ENCODE assay signal across 6 cellular contexts in genomic region chr17:78185981-78186688, GRCh38. TPM values are rescaled to one million over a fixed set of nuclear protein-coding genes. Genes with fewer than 3 reads are reported as not detected.
A peak's percentile ranks its signal among the peaks of the same experiment; 100 is the strongest.
DNase-seq lines count a peak whose midpoint lies in the region; ATAC-seq and TF ChIP-seq lines count a peak whose summit lies in the region.

No MANE protein-coding gene starts in this region.

- H3K27ac ChIP-seq in PC-3 (ENCODE audit: low read length), result no peak overlapping the region
- peak overlapping the region; percentile 80 to 86 (median 84) for H3K27ac ChIP-seq in transverse colon

- peak overlapping the region; percentile 99 for H3K4me2 ChIP-seq in PC-3 (ENCODE audit: low read length)

- H3K4me3 ChIP-seq in PC-3 (ENCODE audit: low read length) (peak overlapping the region; percentile 77), fibroblast of the aortic adventitia (ENCODE audit: low read depth, low read length) (peak overlapping the region; percentile 83), transverse colon (peak overlapping the region in 3 of 4 donors; percentile 32 to 47 (median 45))

- H3K27me3 ChIP-seq in PC-3 (ENCODE audit: low read length) (no peaks in the 10 kb centered on the region), transverse colon (no peaks in the 10 kb centered on the region)

- BruUV-seq in PC-3 (replicated peaks; lab: Mats Ljungman, UMichigan), result TSS peak; percentile 30

- H3K9me2 ChIP-seq in PC-3 (replicated peaks; ENCODE audit: low read length), result no peaks in the 10 kb centered on the region

- no peaks in the 10 kb centered on the region for H3K9me3 ChIP-seq in PC-3 (ENCODE audit: low read length)
- H3K9me3 ChIP-seq in transverse colon, result no peaks in the 10 kb centered on the region

- H2AFZ ChIP-seq in PC-3 (ENCODE audit: low read length), result peak overlapping the region; percentile 37; the same call in 1 of the 2 replicates

- no peak for TF ChIP-seq POLR2A in transverse colon (IDR thresholded peaks at IDR 0.05)

- TF ChIP-seq EP300 in transverse colon (IDR thresholded peaks at IDR 0.05; ENCODE audit: low read depth), result no peak

- TF ChIP-seq CTCF in PC-3 (conservative IDR thresholded peaks at IDR 0.05; ENCODE audit: low read depth, low read length) (no peak), fibroblast of the aortic adventitia (IDR thresholded peaks at IDR 0.05; ENCODE audit: insufficient read depth, low read length) (no peak), transverse colon (IDR thresholded peaks at IDR 0.05) (no peak)

- H3K9ac ChIP-seq in PC-3 (ENCODE audit: low read length), result peak overlapping the region; percentile 89

- H3K4me1 ChIP-seq in PC-3 (ENCODE audit: insufficient read depth, low read length) (peaks cover 24% of the 10 kb centered on the region), transverse colon (peaks cover 8 to 46% (median 32%) of the 10 kb centered on the region in 4 donors)

- intact Hi-C loops in PC-3 (cut with micrococcal nuclease) (loop anchor here (2.0 to 5.0 kb wide), 2 partner anchors 57 to 66 kb away; partner anchors contain the start of gene TMC6), transverse colon (cut with DNase I; ENCODE audit: low total_unique reads) (no loop called here)

- CTCF ChIA-PET in PC-3 (lab: Charles Lee), result interaction anchor here (0.6 to 1.6 kb wide), 2 partner anchors 64 to 643 kb away, joined by 12 to 14 read pairs; no protein-coding TSS in a partner anchor

- in situ Hi-C loops in transverse colon (cut with MboI; ENCODE audit: low pct_ligation_motif_present in 1 of 4, low pct_unique_long_range_greater_than_20kb in 1 of 4, low sequenced_read_pairs in 3 of 4), result no loop called here

- no peaks in the 10 kb centered on the region for H3F3A ChIP-seq in PC-3 (ENCODE audit: low read length, unreplicated experiment)

- peaks cover 81% of the 10 kb centered on the region for H3K79me2 ChIP-seq in PC-3 (ENCODE audit: low read length)

- DNase-seq in ELR (ENCODE audit: low read depth) (peak; percentile 72), PC-3 (peak; percentile 57), fibroblast of the aortic adventitia (ENCODE audit: low read depth) (no peak), transverse colon (peak; percentile 74)

- WGBS in transverse colon (ENCODE audit: low coverage in 1 of 2), 2 donors, result 38 to 75% methylated on average over 2 to 10 of the region's 10 CpGs

- H3K36me3 ChIP-seq in PC-3 (ENCODE audit: low read depth, low read length) (peaks cover 22% of the 10 kb centered on the region; the same call in 1 of the 2 replicates), transverse colon (no peaks in the 10 kb centered on the region)

- POLR2A ChIA-PET in PC-3 (lab: Charles Lee; ENCODE audit: unreplicated experiment), result interaction anchor here (0.5 to 1.1 kb wide), 4 partner anchors 42 to 138 kb away, joined by 3 to 4 read pairs (median 3); no protein-coding TSS in a partner anchor

- peaks cover 13% of the 10 kb centered on the region; the same call in 1 of the 2 replicates for H4K20me1 ChIP-seq in PC-3 (ENCODE audit: low read length)

- ATAC-seq in PC-3 (peak; percentile 48), HG02763 (IDR thresholded peaks at IDR 0.05; ENCODE audit: unreplicated experiment) (no peak), HG02642 (IDR thresholded peaks at IDR 0.05; ENCODE audit: poor library complexity, unreplicated experiment) (no peak)

RNA-seq across cellular contexts. Expression of gene TK1, which starts 0.7 kb away (rescaled TPM):
- total RNA-seq in PC-3 (2014; rRNA removed) (340 and 430 TPM in 2 replicates), fibroblast of the aortic adventitia (ENCODE audit: low replicate concordance) (4.3 and 75.9 TPM in 2 replicates), transverse colon (10 to 100 TPM in 1 of 4 donors, 1 to 10 TPM in 3; 7.4 to 27.9 (median 9.4) TPM)

RNA-seq across cellular contexts. Expression of gene AFMID, which starts 1.0 kb away (rescaled TPM):
- total RNA-seq in PC-3 (2014; rRNA removed), result 53.1 and 58.9 TPM in 2 replicates
- total RNA-seq in fibroblast of the aortic adventitia (ENCODE audit: low replicate concordance), result 41.0 and 45.1 TPM in 2 replicates
- total RNA-seq in transverse colon, result 10 to 100 TPM; 33.7 to 82.4 (median 60.4) TPM

RNA-seq across cellular contexts. Expression of gene SYNGR2, which starts 17.8 kb away (rescaled TPM):
- total RNA-seq in PC-3 (2014; rRNA removed) (213 and 220 TPM in 2 replicates), fibroblast of the aortic adventitia (ENCODE audit: low replicate concordance) (0.90 and 4.6 TPM in 2 replicates), transverse colon (100 to 1,000 TPM; 102 to 121 (median 106) TPM)

RNA-seq across cellular contexts. Expression of gene BIRC5, which starts 27.9 kb away (rescaled TPM):
- total RNA-seq in PC-3 (2014; rRNA removed) (271 and 304 TPM in 2 replicates), fibroblast of the aortic adventitia (ENCODE audit: low replicate concordance) (0.57 and 31.8 TPM in 2 replicates), transverse colon (1 to 10 TPM; 1.2 to 7.9 (median 3.6) TPM)

RNA-seq across cellular contexts. Expression of gene C17orf99, which starts 40.0 kb away (rescaled TPM):
- total RNA-seq in PC-3 (2014; rRNA removed), result 3.2 TPM in 1 of 2 replicates, not detected in the other
- not detected in 2 replicates for total RNA-seq in fibroblast of the aortic adventitia (ENCODE audit: low replicate concordance)
- not detected for total RNA-seq in transverse colon

Comparison
In these comparisons a context has a peak if more than half of its experiments do, and no peak if none do; other contexts are left out.
1. RNA of gene SYNGR2, which starts 17.8 kb away (total RNA-seq): 213 to 220 TPM in PC-3 and 102 to 121 TPM in transverse colon; 0.90 to 4.6 TPM in fibroblast of the aortic adventitia; every median in the first group is over 10 times any median in the second.
2. Peak in every context shown above with its lines, with median percentiles within 50 percentile points of each other: H3K4me3 ChIP-seq.